ENCODE assay signal across 23 cellular contexts in genomic region chr13:86974995-86975328, GRCh38.
DNase-seq lines count a peak whose midpoint lies in the region; ATAC-seq and TF ChIP-seq lines count a peak whose summit lies in the region.
"Had no signal": no experiment of that assay in that cellular context is flagged by ENCODE, and none has a peak within 500 bp of the region (broad histone marks: within the 10 kb centered on the region; RNA-seq: fewer than 3 reads in every experiment).

No MANE protein-coding gene starts in this region.

- TF ChIP-seq POLR2A in NB4 (IDR thresholded peaks at IDR 0.05; ENCODE audit: extremely low read depth, insufficient read length) (no peak), gastrocnemius medialis (IDR thresholded peaks at IDR 0.05) (no peak)

- TF ChIP-seq CTCF in AG04450 (IDR thresholded peaks at IDR 0.05; ENCODE audit: low read depth, low read length) = peak; percentile 32
- peak; percentile 13 for TF ChIP-seq CTCF in NB4 (IDR thresholded peaks at IDR 0.05; ENCODE audit: low read depth, low read length)
- TF ChIP-seq CTCF in brain microvascular endothelial cell (IDR thresholded peaks at IDR 0.05; ENCODE audit: low read depth, low read length, missing control alignments) = peak; percentile 49
- TF ChIP-seq CTCF in gastrocnemius medialis (IDR thresholded peaks at IDR 0.05 in 4 of 5, conservative IDR thresholded peaks at IDR 0.05 in 1 of 5) = no peak

- intact Hi-C loops in naive thymus-derived CD4-positive, alpha-beta T cell (cut with micrococcal nuclease) = no loop called here
- intact Hi-C loops in gastrocnemius medialis (cut with DNase I; ENCODE audit: low total_unique reads) = no loop called here

- H3K4me1 Mint-ChIP-seq in naive thymus-derived CD4-positive, alpha-beta T cell = no peaks in the 10 kb centered on the region
- H3K4me1 Mint-ChIP-seq: activated naive CD4-positive, alpha-beta T cell treated with anti-CD3 and anti-CD28 coated beads, Interleukin-2, amount 50 U/mL, for 24 hours; neural crest cell had no signal

- in situ Hi-C loops in brain microvascular endothelial cell (cut with HindIII; ENCODE audit: low pct_ligation_motif_present, low sequenced_read_pairs) = no loop called here
- in situ Hi-C loops in gastrocnemius medialis (cut with MboI; ENCODE audit: low sequenced_read_pairs in 4 of 4) = no loop called here

- DNase-seq in AG04450 (ENCODE audit: low read depth, low spot score) (no peak), NB4 (ENCODE audit: low read depth) (peak; percentile 7), brain microvascular endothelial cell (no peak), left lobe of liver (ENCODE audit: low spot score) (no peak), gastrocnemius medialis (no peak)
- no peak for DNase-seq in naive thymus-derived CD4-positive, alpha-beta T cell
- DNase-seq: activated CD4-positive, alpha-beta memory T cell treated with anti-CD3 and anti-CD28 coated beads for 36 hours; activated T-cell treated with anti-CD3 and anti-CD28 coated beads, Interleukin-2, amount 50 U/mL, for 1 hour; CD8-positive, alpha-beta T cell; cortex of kidney; DMS79; KBM-7; midbrain; NCI-H2029 treated with DMSO at 0.1 percent for 48 hours; NCI-H524 treated with DMSO at 0.1 percent for 48 hours had no signal

- peaks cover 0 to 4% (median 0%) of the 10 kb centered on the region in 11 donors for H3K9me3 Mint-ChIP-seq in naive thymus-derived CD4-positive, alpha-beta T cell
- H3K9me3 Mint-ChIP-seq: neural crest cell; T-helper 1 cell treated with Interleukin-12 subunit alpha and Interleukin-12 subunit beta and Interleukin-4 antibody, amounts not matched to agents 30 μg/mL and 1 μg/mL, for 36 hours had no signal

- H3K36me3 ChIP-seq in brain microvascular endothelial cell (replicated peaks) (no peaks in the 10 kb centered on the region), gastrocnemius medialis (no peaks in the 10 kb centered on the region)
- H3K36me3 ChIP-seq in naive thymus-derived CD4-positive, alpha-beta T cell (ENCODE audit: control insufficient read depth in 2 of 3, insufficient read depth in 3 of 3, low read length in 3 of 3) = no peaks in the 10 kb centered on the region
- H3K36me3 ChIP-seq: SJSA1, spleen had no signal

- POLR2A ChIA-PET in AG04450 (lab: Yijun Ruan, JAX) = no interaction called here
- POLR2A ChIA-PET in naive thymus-derived CD4-positive, alpha-beta T cell (lab: Charles Lee) = no interaction called here

- H3K27ac Mint-ChIP-seq in naive thymus-derived CD4-positive, alpha-beta T cell = no peak overlapping the region
- H3K27ac Mint-ChIP-seq: activated CD4-positive, alpha-beta memory T cell treated with anti-CD3 and anti-CD28 coated beads for 36 hours; activated naive CD4-positive, alpha-beta T cell treated with anti-CD3 and anti-CD28 coated beads, Interleukin-2, amount 50 U/mL, for 24 hours; CD8-positive, alpha-beta T cell; T-helper 1 cell treated with Interleukin-12 subunit alpha and Interleukin-12 subunit beta and Interleukin-4 antibody, amounts not matched to agents 30 μg/mL and 1 μg/mL, for 36 hours had no signal

- H3K9me3 ChIP-seq in AG04450 (ENCODE audit: control insufficient read depth, insufficient read depth, low read length) (no peaks in the 10 kb centered on the region), gastrocnemius medialis (no peaks in the 10 kb centered on the region)
- H3K9me3 ChIP-seq in naive thymus-derived CD4-positive, alpha-beta T cell (ENCODE audit: control insufficient read depth in 2 of 3, low read length in 3 of 3) = no peaks in the 10 kb centered on the region
- H3K9me3 ChIP-seq: SJSA1, spleen had no signal

- no peak overlapping the region for H3K27ac ChIP-seq in AG04450 (ENCODE audit: low read depth, low read length)
- H3K27ac ChIP-seq in brain microvascular endothelial cell = no peak overlapping the region
- no peak overlapping the region for H3K27ac ChIP-seq in naive thymus-derived CD4-positive, alpha-beta T cell (ENCODE audit: low read depth, low read length)
- no peak overlapping the region for H3K27ac ChIP-seq in gastrocnemius medialis
- H3K27ac ChIP-seq: SJSA1, spleen, VCaP had no signal

- no peaks in the 10 kb centered on the region for H3K4me1 ChIP-seq in naive thymus-derived CD4-positive, alpha-beta T cell (ENCODE audit: control insufficient read depth in 2 of 2, insufficient read depth in 2 of 2, low read length in 2 of 2)
- H3K4me1 ChIP-seq in gastrocnemius medialis = no peaks in the 10 kb centered on the region
- H3K4me1 ChIP-seq: SJSA1, spleen had no signal

- H3K4me3 ChIP-seq in AG04450 (ENCODE audit: low read depth, low read length) (no peak overlapping the region), NB4 (ENCODE audit: low read depth, low read length) (no peak overlapping the region), brain microvascular endothelial cell (ENCODE audit: low read depth, low read length) (no peak overlapping the region), gastrocnemius medialis (no peak overlapping the region)
- no peak overlapping the region for H3K4me3 ChIP-seq in naive thymus-derived CD4-positive, alpha-beta T cell (ENCODE audit: low read length)
- H3K4me3 ChIP-seq: SJSA1, spleen had no signal

- H3K27me3 ChIP-seq in AG04450 (ENCODE audit: control insufficient read depth, insufficient read depth, low read length) (no peaks in the 10 kb centered on the region), brain microvascular endothelial cell (replicated peaks) (no peaks in the 10 kb centered on the region), gastrocnemius medialis (no peaks in the 10 kb centered on the region)
- no peaks in the 10 kb centered on the region for H3K27me3 ChIP-seq in naive thymus-derived CD4-positive, alpha-beta T cell (ENCODE audit: control insufficient read depth in 2 of 2, insufficient read depth in 2 of 2, low read length in 2 of 2)
- H3K27me3 ChIP-seq: SJSA1, spleen had no signal

- no peaks in the 10 kb centered on the region for H3K36me3 Mint-ChIP-seq in naive thymus-derived CD4-positive, alpha-beta T cell
- H3K36me3 Mint-ChIP-seq: activated CD4-positive, alpha-beta memory T cell treated with anti-CD3 and anti-CD28 coated beads for 36 hours; activated naive CD4-positive, alpha-beta T cell treated with anti-CD3 and anti-CD28 coated beads, Interleukin-2, amount 50 U/mL, for 24 hours; CD8-positive, alpha-beta T cell had no signal

- CTCF ChIA-PET in AG04450 (lab: Charles Lee) = interaction anchor here (0.6 to 2.1 kb wide), 5 partner anchors 11 to 299 kb away, joined by 3 to 33 read pairs (median 4); no protein-coding TSS in a partner anchor
- CTCF ChIA-PET in naive thymus-derived CD4-positive, alpha-beta T cell (lab: Charles Lee) = no interaction called here

- ATAC-seq in left lobe of liver (peak; percentile 23), GM18861 (IDR thresholded peaks at IDR 0.05; ENCODE audit: unreplicated experiment) (no peak), HG03521 (IDR thresholded peaks at IDR 0.05; ENCODE audit: unreplicated experiment) (no peak), gastrocnemius medialis (no peak)
- no peak for ATAC-seq in naive thymus-derived CD4-positive, alpha-beta T cell
- ATAC-seq: CD8-positive, alpha-beta T cell had no signal

- no peaks in the 10 kb centered on the region for H3K27me3 Mint-ChIP-seq in naive thymus-derived CD4-positive, alpha-beta T cell
- H3K27me3 Mint-ChIP-seq: activated CD4-positive, alpha-beta memory T cell treated with anti-CD3 and anti-CD28 coated beads for 36 hours; activated naive CD4-positive, alpha-beta T cell treated with anti-CD3 and anti-CD28 coated beads, Interleukin-2, amount 50 U/mL, for 24 hours had no signal

- H3K4me3 Mint-ChIP-seq in naive thymus-derived CD4-positive, alpha-beta T cell = no peak overlapping the region
- H3K4me3 Mint-ChIP-seq: activated CD4-positive, alpha-beta memory T cell treated with anti-CD3 and anti-CD28 coated beads for 36 hours; activated naive CD4-positive, alpha-beta T cell treated with anti-CD3 and anti-CD28 coated beads, Interleukin-2, amount 50 U/mL, for 24 hours; CD8-positive, alpha-beta T cell; neural crest cell; T-helper 1 cell treated with Interleukin-12 subunit alpha and Interleukin-12 subunit beta and Interleukin-4 antibody, amounts not matched to agents 30 μg/mL and 1 μg/mL, for 36 hours had no signal

Comparison
In these comparisons a context has a peak if more than half of its experiments do, and no peak if none do; other contexts are left out.
1. CTCF ChIP-seq: peak in AG04450 (single experiment), NB4 (single experiment) and brain microvascular endothelial cell (single experiment); none in gastrocnemius medialis (0 of 5).